In genomic region chr6:161370882-161371281, GRCh38 we compare ENCODE assay signal across 8 cellular contexts.
A peak's percentile ranks its signal among the peaks of the same experiment; 100 is the strongest.
DNase-seq lines count a peak whose midpoint lies in the region; ATAC-seq and TF ChIP-seq lines count a peak whose summit lies in the region.

No MANE protein-coding gene starts in this region.

- DNase-seq in AG20443 (ENCODE audit: low spot score) (peak; percentile 82), NCI-H2171 (lab: John Stamatoyannopoulos, UW) (peak; percentile 56), cerebellar cortex (ENCODE audit: low spot score) (peak; percentile 73), right lobe of liver (peak in 2 of 3 donors; percentile 52 to 60)
- peak; percentile 46 for DNase-seq in activated CD4-positive, alpha-beta T cell treated with anti-CD3 and anti-CD28 coated beads for 1 hour
- DNase-seq in stimulated activated CD8-positive, alpha-beta memory T cell treated with anti-CD3 and anti-CD28 coated beads, Interleukin-15, amount 100 ng/mL, for 1 hour (ENCODE audit: low read depth), result peak; percentile 40

- H3K36me3 ChIP-seq in right lobe of liver, result no peaks in the 10 kb centered on the region

- no peak for TF ChIP-seq POLR2A in right lobe of liver (IDR thresholded peaks at IDR 0.05)

- no peaks in the 10 kb centered on the region for H3K4me1 ChIP-seq in right lobe of liver

- H3K9me3 ChIP-seq in right lobe of liver, result no peaks in the 10 kb centered on the region

- no peak overlapping the region for H3K27ac ChIP-seq in right lobe of liver

- peak; percentile 81 to 97 (median 91) for TF ChIP-seq CTCF in right lobe of liver (IDR thresholded peaks at IDR 0.05)

- 29% methylated on average over 9 of the region's 9 CpGs for WGBS in right lobe of liver (ENCODE audit: insufficient coverage, low coverage, low lambda C conversion rate, missing lambda C conversion rate)

- H3K4me3 ChIP-seq in right lobe of liver, result no peak overlapping the region

- H3K27me3 ChIP-seq in right lobe of liver, result no peaks in the 10 kb centered on the region

- intact Hi-C loops in right lobe of liver (cut with DNase I), result loop anchor here in 1 of 2 donors (10.0 kb wide), 1 partner anchor 216 kb away; no protein-coding TSS in a partner anchor

- ATAC-seq in GM18520 (IDR thresholded peaks at IDR 0.05; ENCODE audit: unreplicated experiment) (peak; percentile 87), HG03060 (IDR thresholded peaks at IDR 0.05; ENCODE audit: low read depth, unreplicated experiment) (peak; percentile 69), right lobe of liver (peak; percentile 78 to 85 (median 80))
